Comparison of ENCODE assay signal across 8 cellular contexts in the genomic region with DNA sequence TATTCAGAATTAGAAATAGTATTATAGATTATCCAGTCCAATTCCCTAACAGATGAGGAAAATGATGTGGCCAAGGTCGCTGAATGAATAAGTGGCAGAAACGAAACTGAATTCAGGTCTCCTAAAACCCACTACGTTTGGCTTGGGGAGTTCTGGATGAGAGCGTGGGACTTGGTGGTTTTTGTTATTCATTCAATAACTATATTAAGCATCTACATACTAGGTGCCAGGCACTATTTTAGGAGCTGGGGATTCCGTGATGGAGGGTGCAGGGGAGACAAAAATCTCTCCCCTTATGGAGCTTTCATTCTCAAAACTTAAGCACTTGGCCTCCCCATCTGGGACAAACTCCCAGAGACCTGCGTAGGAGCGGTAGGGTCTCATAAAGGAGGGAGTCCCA. TPM values are rescaled to one million over a fixed set of nuclear protein-coding genes. Genes with fewer than 3 reads are reported as not detected.
DNase-seq lines count a peak whose midpoint lies in the region; TF ChIP-seq lines count a peak whose summit lies in the region.

No MANE protein-coding gene starts in this region.

- no peak overlapping the region for H2BK120ac ChIP-seq in neuronal stem cell (ENCODE audit: low read depth, low read length)

- H3K18ac ChIP-seq in neuronal stem cell (ENCODE audit: low read length) = peak overlapping the region; percentile 11

- no peak overlapping the region for H2BK5ac ChIP-seq in neuronal stem cell (ENCODE audit: low read length)

- H3K79me2 ChIP-seq in KMS-11 (ENCODE audit: insufficient read depth, low read depth) = no peaks in the 10 kb centered on the region

- TF ChIP-seq CTCF in KMS-11 (conservative IDR thresholded peaks at IDR 0.05; ENCODE audit: low read depth, low read length) = no peak; the same call in 1 of the 2 replicates

- H2AFZ ChIP-seq in KMS-11 (ENCODE audit: low read depth) = peak overlapping the region; percentile 85
- peak overlapping the region; percentile 93 for H2AFZ ChIP-seq in neuronal stem cell (ENCODE audit: low read length)

- no peak overlapping the region for H3K23ac ChIP-seq in neuronal stem cell (ENCODE audit: low read depth, low read length, poor library complexity)

- peaks cover 4 to 25% (median 10%) of the 10 kb centered on the region in 4 donors for H3K4me1 Mint-ChIP-seq in CD4-positive, alpha-beta memory T cell

- no peaks in the 10 kb centered on the region for H3K9me3 ChIP-seq in CD4-positive, alpha-beta memory T cell (ENCODE audit: control insufficient read depth in 1 of 2, low read length in 2 of 2)
- H3K9me3 ChIP-seq in ectodermal cell (ENCODE audit: control insufficient read depth, low read length) = no peaks in the 10 kb centered on the region
- H3K9me3 ChIP-seq in neuronal stem cell (replicated peaks in 1 of 2; ENCODE audit: control insufficient read depth in 2 of 2, insufficient read depth in 1 of 2, low read depth in 1 of 2, low read length in 2 of 2) = no peaks in the 10 kb centered on the region

- H2BK12ac ChIP-seq in neuronal stem cell (ENCODE audit: low read length) = no peak overlapping the region

- peak in 1 of 5 donors; percentile 18 for DNase-seq in CD4-positive, alpha-beta memory T cell
- DNase-seq in neuronal stem cell (ENCODE audit: low spot score) (no peak), ACHN (no peak), GM19238 (ENCODE audit: insufficient read length, low spot score) (no peak), HuH-7.5 (ENCODE audit: low spot score) (no peak), T-helper 9 cell (no peak)

- H4K20me1 ChIP-seq in KMS-11 (ENCODE audit: insufficient read depth) = no peaks in the 10 kb centered on the region

- peak overlapping the region; percentile 52 to 99 for H3K4me3 ChIP-seq in CD4-positive, alpha-beta memory T cell (ENCODE audit: low read length in 2 of 2)
- H3K4me3 ChIP-seq in KMS-11 (IDR thresholded peaks at IDR 0.05; ENCODE audit: insufficient read depth, low read depth, low read length) (no peak overlapping the region), ectodermal cell (ENCODE audit: insufficient read depth, low read depth, low read length) (peak overlapping the region; percentile 72), neuronal stem cell (ENCODE audit: low read length in 2 of 2) (peak overlapping the region; percentile 65 to 95)

- no peak overlapping the region for H2BK15ac ChIP-seq in neuronal stem cell (ENCODE audit: low read length)

- in situ Hi-C loops in ACHN (cut with HindIII; ENCODE audit: low pct_ligation_motif_present, low pct_unique_long_range_greater_than_20kb, low sequenced_read_pairs) = no loop called here

- H3K27me3 ChIP-seq in CD4-positive, alpha-beta memory T cell (ENCODE audit: insufficient read depth, low read length) = no peaks in the 10 kb centered on the region
- no peaks in the 10 kb centered on the region for H3K27me3 ChIP-seq in KMS-11 (ENCODE audit: insufficient read depth, low read depth)
- H3K27me3 ChIP-seq in ectodermal cell (ENCODE audit: control insufficient read depth, insufficient read depth, low read length, poor library complexity, severe bottlenecking) = peaks cover 65% of the 10 kb centered on the region
- peaks cover 0 to 21% (median 8%) of the 10 kb centered on the region in 3 experiments for H3K27me3 ChIP-seq in neuronal stem cell (ENCODE audit: control insufficient read depth in 3 of 3, insufficient read depth in 3 of 3, low read depth in 1 of 3, low read length in 3 of 3)

- H4K8ac ChIP-seq in neuronal stem cell (ENCODE audit: low read depth, low read length) = no peak overlapping the region

- peaks cover 12 to 14% of the 10 kb centered on the region in 2 donors for H3K27me3 Mint-ChIP-seq in CD4-positive, alpha-beta memory T cell

- peaks cover 15% of the 10 kb centered on the region for H3K4me1 ChIP-seq in CD4-positive, alpha-beta memory T cell (ENCODE audit: insufficient read depth, low read length)
- H3K4me1 ChIP-seq in KMS-11 (ENCODE audit: low read depth, poor library complexity, severe bottlenecking) (peaks cover 13% of the 10 kb centered on the region), ectodermal cell (ENCODE audit: control insufficient read depth, insufficient read depth, low read length) (peaks cover 22% of the 10 kb centered on the region), neuronal stem cell (ENCODE audit: control insufficient read depth in 2 of 2, insufficient read depth in 1 of 2, low read depth in 1 of 2, low read length in 2 of 2) (peaks cover 15 to 23% of the 10 kb centered on the region in 2 donors)

- H3K14ac ChIP-seq in neuronal stem cell (ENCODE audit: low read length) = no peak overlapping the region

- H3K9me3 Mint-ChIP-seq in CD4-positive, alpha-beta memory T cell = no peaks in the 10 kb centered on the region

- peaks cover 0 to 7% of the 10 kb centered on the region in 2 donors for H3K36me3 Mint-ChIP-seq in CD4-positive, alpha-beta memory T cell

- H4K91ac ChIP-seq in neuronal stem cell (ENCODE audit: low read depth, low read length, poor library complexity) = no peak overlapping the region

- peak overlapping the region; percentile 61 for H3K27ac ChIP-seq in CD4-positive, alpha-beta memory T cell (ENCODE audit: low read depth, low read length)
- H3K27ac ChIP-seq in KMS-11 (no peak overlapping the region), ectodermal cell (ENCODE audit: insufficient read depth, low read depth, low read length, poor library complexity, severe bottlenecking) (peak overlapping the region; percentile 30), neuronal stem cell (replicated peaks; ENCODE audit: low read length) (peak overlapping the region; percentile 84)

- H3K4me2 ChIP-seq in KMS-11 = peak overlapping the region; percentile 72
- H3K4me2 ChIP-seq in neuronal stem cell (ENCODE audit: insufficient read depth, low read length, poor library complexity, severe bottlenecking) = peak overlapping the region; percentile 85

- WGBS in ectodermal cell, 2 experiments = 19 to 27% methylated on average over 6 to 7 of the region's 7 CpGs
- WGBS in neuronal stem cell (ENCODE audit: extremely low coverage in 2 of 2, insufficient read length in 2 of 2, insufficient replicate concordance in 1 of 2), 2 donors = no CpG with 5 or more reads among the region's 7 CpGs

- H3K27ac Mint-ChIP-seq in CD4-positive, alpha-beta memory T cell = peak overlapping the region; percentile 87 to 98 (median 96)

- CTCF ChIA-PET in CD4-positive, alpha-beta memory T cell (lab: Charles Lee; ENCODE audit: partially characterized antibody) = interaction anchor here (0.8 to 8.2 kb wide), 18 partner anchors 9 to 441 kb away, joined by 3 to 127 read pairs (median 4); a partner anchor contains a TSS

- no peak overlapping the region for H3K4ac ChIP-seq in neuronal stem cell (ENCODE audit: low read length)

- H3K36me3 ChIP-seq in CD4-positive, alpha-beta memory T cell (ENCODE audit: insufficient read depth, low read length) = no peaks in the 10 kb centered on the region
- H3K36me3 ChIP-seq in KMS-11 (ENCODE audit: insufficient read depth) = no peaks in the 10 kb centered on the region
- no peaks in the 10 kb centered on the region for H3K36me3 ChIP-seq in ectodermal cell (ENCODE audit: control insufficient read depth, insufficient read depth, low read length)
- no peaks in the 10 kb centered on the region for H3K36me3 ChIP-seq in neuronal stem cell (replicated peaks in 1 of 2; ENCODE audit: control insufficient read depth in 2 of 2, insufficient read depth in 2 of 2, low read length in 2 of 2)

- H2AK5ac ChIP-seq in neuronal stem cell (ENCODE audit: low read depth, low read length) = no peak overlapping the region

- peak overlapping the region; percentile 91 to 99 (median 95) for H3K4me3 Mint-ChIP-seq in CD4-positive, alpha-beta memory T cell

- H3K9ac ChIP-seq in KMS-11 = peak overlapping the region; percentile 9; the same call in 1 of the 2 replicates
- H3K9ac ChIP-seq in neuronal stem cell (ENCODE audit: low read depth, low read length, poor library complexity) = no peak overlapping the region

- intact Hi-C loops in CD4-positive, alpha-beta memory T cell (cut with micrococcal nuclease) = loop anchor here (1.0 to 5.0 kb wide), 4 partner anchors 16 to 272 kb away; a partner anchor contains a TSS

- no peaks in the 10 kb centered on the region for H3K79me1 ChIP-seq in neuronal stem cell (ENCODE audit: low read depth, low read length)

- POLR2A ChIA-PET in CD4-positive, alpha-beta memory T cell (lab: Charles Lee; ENCODE audit: partially characterized antibody) = interaction anchor here (0.6 to 3.4 kb wide), 10 partner anchors 16 to 499 kb away, joined by 3 to 65 read pairs (median 4); a partner anchor contains a TSS

RNA-seq across cellular contexts. Expression of a gene that starts 0.8 kb away (rescaled TPM):
- under 1 TPM; 0.42 to 0.47 TPM for total RNA-seq in CD4-positive, alpha-beta memory T cell
- under 1 TPM in 1 of 2 donors, not detected in 1; 0.15 TPM for polyA plus RNA-seq in CD4-positive, alpha-beta memory T cell
- 6.5 TPM for polyA plus RNA-seq in ectodermal cell (2013, experiment 1 of 4)
- polyA plus RNA-seq in ectodermal cell (2013, experiment 2 of 4) = 6.6 TPM
- 4.9 TPM for polyA plus RNA-seq in ectodermal cell (2013, experiment 3 of 4)
- polyA plus RNA-seq in ectodermal cell (2013, experiment 4 of 4) = 6.0 TPM
- polyA plus RNA-seq in neuronal stem cell (2013, experiment 1 of 2) = 3.2 TPM
- polyA plus RNA-seq in neuronal stem cell (2013, experiment 2 of 2) = 3.0 TPM

RNA-seq across cellular contexts. Expression of a gene that starts 20.4 kb away (rescaled TPM):
- not detected for total RNA-seq in CD4-positive, alpha-beta memory T cell
- not detected for polyA plus RNA-seq in CD4-positive, alpha-beta memory T cell
- not detected for polyA plus RNA-seq in ectodermal cell (2013, experiment 1 of 4)
- not detected for polyA plus RNA-seq in ectodermal cell (2013, experiment 2 of 4)
- polyA plus RNA-seq in ectodermal cell (2013, experiment 3 of 4) = not detected
- not detected for polyA plus RNA-seq in ectodermal cell (2013, experiment 4 of 4)
- not detected for polyA plus RNA-seq in neuronal stem cell (2013, experiment 1 of 2)
- polyA plus RNA-seq in neuronal stem cell (2013, experiment 2 of 2) = not detected

RNA-seq across cellular contexts. Expression of a gene that starts 25.3 kb away (rescaled TPM):
- total RNA-seq in CD4-positive, alpha-beta memory T cell = 10 to 100 TPM; 61.0 to 64.6 TPM
- polyA plus RNA-seq in CD4-positive, alpha-beta memory T cell = 10 to 100 TPM; 63.1 to 64.1 TPM
- 12.2 TPM for polyA plus RNA-seq in ectodermal cell (2013, experiment 1 of 4)
- 11.5 TPM for polyA plus RNA-seq in ectodermal cell (2013, experiment 2 of 4)
- polyA plus RNA-seq in ectodermal cell (2013, experiment 3 of 4) = 8.1 TPM
- 10.8 TPM for polyA plus RNA-seq in ectodermal cell (2013, experiment 4 of 4)
- 6.1 TPM for polyA plus RNA-seq in neuronal stem cell (2013, experiment 1 of 2)
- polyA plus RNA-seq in neuronal stem cell (2013, experiment 2 of 2) = 6.7 TPM
